9 cellular contexts compared by ENCODE assay signal in the genomic region with DNA sequence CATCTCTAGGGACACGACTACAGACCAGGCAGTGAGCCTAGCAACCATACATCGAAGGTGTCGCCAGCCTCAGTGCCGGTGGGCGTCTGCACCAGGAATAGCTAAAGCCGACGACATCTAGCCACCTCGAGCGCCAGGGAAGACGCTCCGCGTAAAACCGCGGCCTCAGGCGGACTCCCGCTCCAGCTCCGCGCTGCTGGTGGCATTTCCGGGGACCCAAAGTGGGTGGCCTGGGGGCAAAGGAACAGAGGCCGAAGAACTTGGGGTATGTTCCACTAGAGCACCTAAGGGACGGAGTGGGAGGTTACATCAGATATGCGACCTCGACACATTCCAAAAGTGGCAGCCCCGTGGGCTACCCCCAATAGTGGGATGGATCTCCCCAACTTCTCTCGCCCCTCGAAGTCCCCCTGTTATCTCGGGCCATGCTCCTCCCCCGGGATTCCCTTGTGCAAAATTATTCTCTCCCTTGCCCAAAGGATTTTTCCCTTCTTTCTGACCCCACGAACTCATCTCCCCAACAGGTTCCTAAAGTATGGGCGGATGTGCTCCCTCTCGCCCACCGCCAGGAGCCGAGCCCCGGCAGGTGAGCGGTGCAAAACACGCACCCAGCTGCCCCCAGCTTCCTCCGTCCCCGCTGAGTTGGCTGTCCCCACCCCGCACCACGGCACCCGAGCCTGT. TPM values are rescaled to one million over a fixed set of nuclear protein-coding genes. Genes with fewer than 3 reads are reported as not detected.
DNase-seq lines count a peak whose midpoint lies in the region; FAIRE-seq and TF ChIP-seq lines count a peak whose summit lies in the region.
"Had no signal": no experiment of that assay in that cellular context is flagged by ENCODE, and none has a peak within 500 bp of the region (broad histone marks: within the 10 kb centered on the region; RNA-seq: fewer than 3 reads in every experiment).

No MANE protein-coding gene starts in this region.

- peak; percentile 15 for TF ChIP-seq CTCF in epithelial cell of proximal tubule (conservative IDR thresholded peaks at IDR 0.05; ENCODE audit: low read depth, low read length)
- TF ChIP-seq CTCF in osteoblast (IDR thresholded peaks at IDR 0.05; ENCODE audit: extremely low read depth, low read depth, low read length) = no peak
- TF ChIP-seq CTCF in D721Med (IDR thresholded peaks at IDR 0.05; ENCODE audit: insufficient read depth, missing control alignments) = no peak

- peaks cover 80 to 89% (median 83%) of the 10 kb centered on the region in 11 experiments for H3K27me3 ChIP-seq in BLaER1 treated with 17β-estradiol and CSF1 and Interleukin-3, amounts not matched to agents 10 nM and 100 nM
- H3K27me3 ChIP-seq in osteoblast (ENCODE audit: insufficient read depth, low read length) = no peaks in the 10 kb centered on the region

- H4K20me1 ChIP-seq in BLaER1 treated with 17β-estradiol and CSF1 and Interleukin-3, amounts not matched to agents 10 nM and 100 nM = peaks cover 0 to 49% (median 12%) of the 10 kb centered on the region in 11 experiments; a peak in 13 of 22 replicates
- H4K20me1 ChIP-seq in osteoblast (ENCODE audit: insufficient read depth, low read length) = no peaks in the 10 kb centered on the region

- peak; percentile 20 for DNase-seq in NCI-H345 treated with DMSO at 0.1 percent for 48 hours (lab: John Stamatoyannopoulos, UW; ENCODE audit: unreplicated experiment)
- no peak for DNase-seq in epithelial cell of proximal tubule (ENCODE audit: low read depth)
- peak; percentile 91 for DNase-seq in osteoblast (ENCODE audit: insufficient read length, low spot score, missing footprints)
- no peak for DNase-seq in D721Med (ENCODE audit: insufficient read length, low spot score)
- no peak for DNase-seq in superior temporal gyrus (ENCODE audit: extremely low spot score)
- DNase-seq in activated naive CD4-positive, alpha-beta T cell (lab: John Stamatoyannopoulos, UW) = no peak
- DNase-seq in NOMO-1 treated with dmso at 0.1 percent for 144 hours (lab: John Stamatoyannopoulos, UW; ENCODE audit: unreplicated experiment) = no peak

- peak overlapping the region in 2 of 11 experiments; percentile 76 to 80; a peak in 3 of 22 replicates for H3K9ac ChIP-seq in BLaER1 treated with 17β-estradiol and CSF1 and Interleukin-3, amounts not matched to agents 10 nM and 100 nM

- peak overlapping the region; percentile 68 to 86 (median 74) for H3K4me3 ChIP-seq in BLaER1 treated with 17β-estradiol and CSF1 and Interleukin-3, amounts not matched to agents 10 nM and 100 nM
- H3K4me3 ChIP-seq in epithelial cell of proximal tubule (ENCODE audit: low read depth, low read length) = peak overlapping the region; percentile 85
- peak overlapping the region; percentile 86 for H3K4me3 ChIP-seq in osteoblast (ENCODE audit: insufficient read depth, low read length)

- H2AFZ ChIP-seq in osteoblast (ENCODE audit: low read length) = peak overlapping the region; percentile 74

- H3K9me3 ChIP-seq in BLaER1 treated with 17β-estradiol and CSF1 and Interleukin-3, amounts not matched to agents 10 nM and 100 nM (replicated peaks in 1 of 11) = peaks cover 0 to 7% (median 0%) of the 10 kb centered on the region in 11 experiments; a peak in 2 of 22 replicates
- no peaks in the 10 kb centered on the region for H3K9me3 ChIP-seq in osteoblast (ENCODE audit: low read depth, low read length)

- peak overlapping the region; percentile 96 to 99 (median 98) for H3K4me2 ChIP-seq in BLaER1 treated with 17β-estradiol and CSF1 and Interleukin-3, amounts not matched to agents 10 nM and 100 nM
- H3K4me2 ChIP-seq in osteoblast (ENCODE audit: insufficient read depth, low read length) = peak overlapping the region; percentile 95

- peaks cover 0 to 26% (median 0%) of the 10 kb centered on the region in 11 experiments; a peak in 2 of 22 replicates for H3K36me3 ChIP-seq in BLaER1 treated with 17β-estradiol and CSF1 and Interleukin-3, amounts not matched to agents 10 nM and 100 nM
- no peaks in the 10 kb centered on the region for H3K36me3 ChIP-seq in osteoblast (ENCODE audit: insufficient read depth, low read length)

- FAIRE-seq in D721Med (lab: Jason Lieb, UNC) = no peak

- H3K79me2 ChIP-seq in osteoblast (ENCODE audit: insufficient read depth, low read length) = peaks cover 57% of the 10 kb centered on the region

- peaks cover 16 to 33% (median 20%) of the 10 kb centered on the region in 10 experiments; a peak in 18 of 20 replicates for H3K4me1 ChIP-seq in BLaER1 treated with 17β-estradiol and CSF1 and Interleukin-3, amounts not matched to agents 10 nM and 100 nM
- H3K4me1 ChIP-seq in osteoblast (ENCODE audit: insufficient read depth, low read length) = peaks cover 12% of the 10 kb centered on the region

- peak overlapping the region in 1 of 11 experiments; percentile 48; a peak in 2 of 22 replicates for H3K27ac ChIP-seq in BLaER1 treated with 17β-estradiol and CSF1 and Interleukin-3, amounts not matched to agents 10 nM and 100 nM
- H3K27ac ChIP-seq in osteoblast (ENCODE audit: low read depth, low read length) = no peak overlapping the region
- H3K27ac ChIP-seq: HL-60 had no signal

RNA-seq across cellular contexts. Expression of a gene that starts 1.2 kb away (rescaled TPM):
- 12.5 and 19.5 TPM in 2 replicates for total RNA-seq in epithelial cell of proximal tubule
- total RNA-seq in osteoblast = 72.2 and 77.8 TPM in 2 replicates

Comparison
In these comparisons a context has a peak if more than half of its experiments do, and no peak if none do; other contexts are left out.
1. DNase-seq: peak in NCI-H345 treated with DMSO at 0.1 percent for 48 hours (single experiment) and osteoblast (single experiment); none in epithelial cell of proximal tubule (single experiment), D721Med (single experiment), superior temporal gyrus (single experiment), activated naive CD4-positive, alpha-beta T cell (0 of 4) and NOMO-1 treated with dmso at 0.1 percent for 144 hours (single experiment).
2. Peak in every context shown above with its lines, with median percentiles within 50 percentile points of each other: H3K4me3 ChIP-seq.